10 cellular contexts compared by ENCODE assay signal in the genomic region with DNA sequence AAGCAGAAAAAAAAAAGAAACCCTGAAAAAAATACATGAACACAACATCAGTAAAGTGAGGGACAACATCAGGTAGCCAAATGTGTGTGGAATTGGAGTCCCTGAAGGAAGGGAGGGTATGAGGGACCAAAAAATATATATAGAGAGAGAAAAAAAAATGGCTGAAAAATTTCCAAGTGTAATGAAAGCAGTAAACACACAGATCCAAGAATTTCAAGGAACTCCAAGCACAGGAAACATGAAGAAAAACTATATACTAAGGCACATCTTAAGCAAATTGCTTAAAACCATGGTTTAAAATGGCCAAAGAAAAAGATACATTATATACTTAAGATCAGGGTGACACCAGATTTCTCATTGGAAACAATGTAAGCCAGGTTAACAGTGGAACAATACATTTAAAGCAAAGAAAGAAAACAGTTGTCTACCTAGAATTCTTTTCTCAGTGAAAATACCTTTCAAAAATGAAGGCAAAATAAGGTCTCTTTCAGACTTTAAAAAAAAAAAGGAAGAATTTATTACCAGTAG.
"Had no signal": no experiment of that assay in that cellular context is flagged by ENCODE, and none has a peak within 500 bp of the region (broad histone marks: within the 10 kb centered on the region; RNA-seq: fewer than 3 reads in every experiment).

No MANE protein-coding gene starts in this region.

- DNase-seq: GM23248, H9, HCEC 1CT, HFFc6, Kasumi-1, KG1 had no signal

- H3K9me3 Mint-ChIP-seq: IgD-negative memory B cell had no signal

- H3K27ac ChIP-seq: GM23248 had no signal

- H3K9ac ChIP-seq: GM23248 had no signal

- FAIRE-seq: H1, H54, HTR-8/SVneo had no signal

- H2AFZ ChIP-seq: GM23248 had no signal

- H3K27ac Mint-ChIP-seq: H9, HFFc6, IgD-negative memory B cell had no signal

- H3K4me3 ChIP-seq: GM23248 had no signal

- H3K4me3 Mint-ChIP-seq: H9, HFFc6, IgD-negative memory B cell had no signal

- H3K27me3 Mint-ChIP-seq: IgD-negative memory B cell had no signal

- H3K36me3 Mint-ChIP-seq: IgD-negative memory B cell had no signal
